In genomic region chr2:9071032-9071431, GRCh38 we compare ENCODE assay signal across 10 cellular contexts.
A peak's percentile ranks its signal among the peaks of the same experiment; 100 is the strongest.
DNase-seq lines count a peak whose midpoint lies in the region; ATAC-seq and TF ChIP-seq lines count a peak whose summit lies in the region.
"Had no signal": no experiment of that assay in that cellular context is flagged by ENCODE, and none has a peak within 500 bp of the region (broad histone marks: within the 10 kb centered on the region; RNA-seq: fewer than 3 reads in every experiment).

No MANE protein-coding gene starts in this region.

- H3K36me3 Mint-ChIP-seq in Caco-2 (ENCODE audit: insufficient read depth, unreplicated experiment), result peaks cover 5% of the 10 kb centered on the region
- peaks cover 5 to 9% of the 10 kb centered on the region in 2 donors for H3K36me3 Mint-ChIP-seq in activated T-cell treated with anti-CD3 and anti-CD28 coated beads, Interleukin-2, amount 50 U/mL, for 72 hours (ENCODE audit: insufficient read depth in 2 of 2)
- no peaks in the 10 kb centered on the region for H3K36me3 Mint-ChIP-seq in activated T-helper 2 cell treated with anti-CD3 and anti-CD28 coated beads, Interferon-gamma antibody, Interleukin-2, Interleukin-4, amounts not matched to agents 10 μg/mL and 5 μg/mL and 100 μg/mL, durations not matched to agents 14 hours and 24 hours and 36 hours (ENCODE audit: low read depth)

- POLR2A ChIA-PET in Caco-2 (lab: Charles Lee), result no interaction called here

- CTCF ChIA-PET in Caco-2 (lab: Charles Lee), result no interaction called here

- DNase-seq in Caco-2 (peak; percentile 25 to 62), left colon (peak; percentile 15 to 62), ecto neural progenitor cell (ENCODE audit: low spot score) (no peak)
- DNase-seq in activated T-cell treated with anti-CD3 and anti-CD28 coated beads, Interleukin-2, amount 50 U/mL, for 72 hours, result peak; percentile 35 to 39
- no peak for DNase-seq in activated T-helper 2 cell treated with anti-CD3 and anti-CD28 coated beads, Interferon-gamma antibody, Interleukin-2, Interleukin-4, amounts not matched to agents 10 μg/mL and 5 μg/mL and 100 μg/mL, durations not matched to agents 14 hours and 24 hours and 36 hours (ENCODE audit: low spot score)
- DNase-seq: activated gamma-delta T cell had no signal

- H3K4me3 Mint-ChIP-seq in Caco-2 (ENCODE audit: unreplicated experiment), result no peak overlapping the region
- no peak overlapping the region for H3K4me3 Mint-ChIP-seq in activated T-cell treated with anti-CD3 and anti-CD28 coated beads, Interleukin-2, amount 50 U/mL, for 72 hours
- H3K4me3 Mint-ChIP-seq in activated T-helper 2 cell treated with anti-CD3 and anti-CD28 coated beads, Interferon-gamma antibody, Interleukin-2, Interleukin-4, amounts not matched to agents 10 μg/mL and 5 μg/mL and 100 μg/mL, durations not matched to agents 14 hours and 24 hours and 36 hours (ENCODE audit: low read depth), result no peak overlapping the region

- H3K36me3 ChIP-seq in Caco-2 (ENCODE audit: control insufficient read depth, insufficient read depth, low read length), result no peaks in the 10 kb centered on the region

- peaks cover 2% of the 10 kb centered on the region for H3K9me3 ChIP-seq in Caco-2

- peaks cover 5% of the 10 kb centered on the region; the same call in 1 of the 2 replicates for H3K4me1 ChIP-seq in Caco-2

- H3K27ac Mint-ChIP-seq in Caco-2 (ENCODE audit: unreplicated experiment), result peak overlapping the region; percentile 80
- H3K27ac Mint-ChIP-seq in activated T-cell treated with anti-CD3 and anti-CD28 coated beads, Interleukin-2, amount 50 U/mL, for 72 hours, result no peak overlapping the region
- no peak overlapping the region for H3K27ac Mint-ChIP-seq in activated T-helper 2 cell treated with anti-CD3 and anti-CD28 coated beads, Interferon-gamma antibody, Interleukin-2, Interleukin-4, amounts not matched to agents 10 μg/mL and 5 μg/mL and 100 μg/mL, durations not matched to agents 14 hours and 24 hours and 36 hours
- H3K27ac Mint-ChIP-seq: nephron had no signal

- peaks cover 22% of the 10 kb centered on the region for H3K9me3 Mint-ChIP-seq in Caco-2 (ENCODE audit: unreplicated experiment)
- H3K9me3 Mint-ChIP-seq in activated T-cell treated with anti-CD3 and anti-CD28 coated beads, Interleukin-2, amount 50 U/mL, for 72 hours, result peaks cover 8 to 9% of the 10 kb centered on the region in 2 donors
- peaks cover 7% of the 10 kb centered on the region for H3K9me3 Mint-ChIP-seq in activated T-helper 2 cell treated with anti-CD3 and anti-CD28 coated beads, Interferon-gamma antibody, Interleukin-2, Interleukin-4, amounts not matched to agents 10 μg/mL and 5 μg/mL and 100 μg/mL, durations not matched to agents 14 hours and 24 hours and 36 hours

- no TSS peak for BruUV-seq in Caco-2 (replicated peaks; lab: Mats Ljungman, UMichigan)

- H3K27me3 ChIP-seq in Caco-2 (replicated peaks; ENCODE audit: control insufficient read depth, insufficient read depth, low read length), result no peaks in the 10 kb centered on the region

- ATAC-seq in HG02610 (IDR thresholded peaks at IDR 0.05; ENCODE audit: unreplicated experiment) (peak; percentile 51), left colon (peak; percentile 98), HG03095 (IDR thresholded peaks at IDR 0.05; ENCODE audit: unreplicated experiment) (no peak), HG03521 (IDR thresholded peaks at IDR 0.05; ENCODE audit: unreplicated experiment) (no peak)
- peak; percentile 98 to 99 for ATAC-seq in activated T-cell treated with anti-CD3 and anti-CD28 coated beads, Interleukin-2, amount 50 U/mL, for 72 hours (replicated peaks in 1 of 2)

- TF ChIP-seq CTCF in Caco-2 (IDR thresholded peaks at IDR 0.05; ENCODE audit: insufficient read depth in 1 of 2, low read depth in 1 of 2, low read length in 1 of 2, severe bottlenecking in 1 of 2, unreplicated experiment in 1 of 2), result no peak

- H3K4me1 Mint-ChIP-seq in Caco-2 (ENCODE audit: low read depth, unreplicated experiment), result peaks cover 13% of the 10 kb centered on the region
- peaks cover 8% of the 10 kb centered on the region for H3K4me1 Mint-ChIP-seq in activated T-cell treated with anti-CD3 and anti-CD28 coated beads, Interleukin-2, amount 50 U/mL, for 72 hours (ENCODE audit: low read depth)
- no peaks in the 10 kb centered on the region for H3K4me1 Mint-ChIP-seq in activated T-helper 2 cell treated with anti-CD3 and anti-CD28 coated beads, Interferon-gamma antibody, Interleukin-2, Interleukin-4, amounts not matched to agents 10 μg/mL and 5 μg/mL and 100 μg/mL, durations not matched to agents 14 hours and 24 hours and 36 hours (ENCODE audit: low read depth)
- H3K4me1 Mint-ChIP-seq: nephron had no signal

- intact Hi-C loops in Caco-2 (cut with micrococcal nuclease; ENCODE audit: unreplicated experiment) (no loop called here), left colon (cut with DNase I, micrococcal nuclease) (no loop called here)
- intact Hi-C loops in activated T-helper 2 cell treated with anti-CD3 and anti-CD28 coated beads, Interferon-gamma antibody, Interleukin-2, Interleukin-4, amounts not matched to agents 10 μg/mL and 5 μg/mL and 100 μg/mL, durations not matched to agents 14 hours and 24 hours and 36 hours (cut with micrococcal nuclease), result no loop called here

- no peak overlapping the region for H3K4me3 ChIP-seq in Caco-2 (ENCODE audit: low read depth, low read length)

- peaks cover 3% of the 10 kb centered on the region for H3K27me3 Mint-ChIP-seq in Caco-2 (ENCODE audit: insufficient read depth, unreplicated experiment)
- H3K27me3 Mint-ChIP-seq in activated T-cell treated with anti-CD3 and anti-CD28 coated beads, Interleukin-2, amount 50 U/mL, for 72 hours (ENCODE audit: low read depth), result peaks cover 32% of the 10 kb centered on the region
- H3K27me3 Mint-ChIP-seq in activated T-helper 2 cell treated with anti-CD3 and anti-CD28 coated beads, Interferon-gamma antibody, Interleukin-2, Interleukin-4, amounts not matched to agents 10 μg/mL and 5 μg/mL and 100 μg/mL, durations not matched to agents 14 hours and 24 hours and 36 hours (ENCODE audit: low read depth), result peaks cover 7% of the 10 kb centered on the region

Comparison
In these comparisons a context has a peak if more than half of its experiments do, and no peak if none do; other contexts are left out.
1. DNase-seq: peak in Caco-2 (2 of 2), activated T-cell treated with anti-CD3 and anti-CD28 coated beads, Interleukin-2, amount 50 U/mL, for 72 hours (2 of 2) and left colon (2 of 2); none in ecto neural progenitor cell (single experiment) and activated T-helper 2 cell treated with anti-CD3 and anti-CD28 coated beads, Interferon-gamma antibody, Interleukin-2, Interleukin-4, amounts not matched to agents 10 μg/mL and 5 μg/mL and 100 μg/mL, durations not matched to agents 14 hours and 24 hours and 36 hours (single experiment).
2. ATAC-seq: peak in HG02610 (single experiment), activated T-cell treated with anti-CD3 and anti-CD28 coated beads, Interleukin-2, amount 50 U/mL, for 72 hours (2 of 2) and left colon (single experiment); none in HG03095 (single experiment) and HG03521 (single experiment).